8 cellular contexts compared by ENCODE assay signal in the genomic region with DNA sequence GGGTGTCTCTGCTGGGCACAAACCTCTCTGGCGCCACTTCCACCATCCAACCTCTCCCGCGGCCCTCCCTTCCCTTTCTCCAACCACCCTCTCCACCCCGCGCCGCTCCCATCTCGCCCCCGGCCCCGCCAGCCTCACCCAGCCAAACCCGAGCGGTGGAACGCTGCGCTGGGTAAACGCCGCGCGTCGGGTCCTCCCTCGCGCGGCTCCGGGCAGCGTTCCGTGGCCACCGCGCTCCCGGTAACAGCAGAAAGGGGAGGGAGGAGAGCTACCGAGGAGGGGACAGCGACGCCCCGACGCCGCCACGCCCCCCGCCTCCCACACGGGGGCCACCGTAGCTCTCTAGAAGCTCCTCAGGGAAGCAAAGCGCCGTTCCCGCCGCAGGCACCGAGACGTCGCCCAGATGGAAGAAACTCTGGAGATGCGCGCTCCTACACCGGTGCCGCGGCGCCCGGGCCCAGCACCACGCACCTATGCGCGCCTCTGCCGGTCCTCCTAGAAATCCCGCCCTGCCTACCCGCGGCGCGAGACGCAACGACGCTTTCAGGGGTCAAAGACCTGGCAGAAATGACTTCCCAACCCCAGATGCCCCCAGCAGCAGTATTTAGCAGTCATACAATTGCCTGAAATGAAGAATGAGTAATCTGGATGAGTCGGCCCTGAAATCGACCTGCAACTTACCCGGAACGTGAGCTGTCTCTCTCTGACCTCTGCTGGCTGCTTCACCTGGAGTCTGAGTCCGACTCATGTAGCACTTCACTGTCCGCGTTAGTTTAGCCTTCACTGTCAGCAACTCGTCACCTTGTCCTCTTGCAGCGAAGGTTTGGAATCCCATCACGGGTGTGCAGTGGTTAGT. TPM values are rescaled to one million over a fixed set of nuclear protein-coding genes. Genes with fewer than 3 reads are reported as not detected.
DNase-seq lines count a peak whose midpoint lies in the region; ATAC-seq and TF ChIP-seq lines count a peak whose summit lies in the region.

TSS of gene RUBCNL (minus strand) at position 257 of the 856 bp plus-strand sequence. CDS start 14,777 bp downstream, outside the sequence.

- DNase-seq in AG09309 (ENCODE audit: low read depth) (no peak), fibroblast of the aortic adventitia (ENCODE audit: low read depth) (no peak), upper lobe of left lung (peak; percentile 33 to 92)
- peak; percentile 44 for DNase-seq in activated CD8-positive, alpha-beta memory T cell treated with anti-CD3 and anti-CD28 coated beads, Interleukin-2, amount 10 ng/mL, durations not matched to agents 7 days and 5 days

- CTCF ChIA-PET in activated CD8-positive, alpha-beta memory T cell treated with anti-CD3 and anti-CD28 coated beads, Interleukin-2, amount 10 ng/mL, durations not matched to agents 7 days and 5 days (lab: Charles Lee), result no interaction called here

- H3K27me3 ChIP-seq in neuron (ENCODE audit: insufficient read depth, low read length) (peaks cover 49% of the 10 kb centered on the region), upper lobe of left lung (peaks cover 0 to 6% (median 2%) of the 10 kb centered on the region in 4 donors)

- H3K36me3 ChIP-seq in KOPT-K1 (ENCODE audit: insufficient read depth, low read length) (no peaks in the 10 kb centered on the region), neuron (ENCODE audit: insufficient read depth, low read length) (no peaks in the 10 kb centered on the region), upper lobe of left lung (no peaks in the 10 kb centered on the region)

- H3K27ac Mint-ChIP-seq in activated CD8-positive, alpha-beta memory T cell treated with anti-CD3 and anti-CD28 coated beads, Interleukin-2, amount 10 ng/mL, durations not matched to agents 7 days and 5 days, result no peak within 1 kb of the TSS

- TF ChIP-seq CTCF in AG09309 (IDR thresholded peaks at IDR 0.05; ENCODE audit: control insufficient read depth, insufficient read depth, low read depth, low read length, missing control alignments) (no peak), fibroblast of the aortic adventitia (IDR thresholded peaks at IDR 0.05; ENCODE audit: insufficient read depth, low read length) (no peak), upper lobe of left lung (IDR thresholded peaks at IDR 0.05) (no peak)

- no peak for TF ChIP-seq EP300 in upper lobe of left lung (IDR thresholded peaks at IDR 0.05)

- H3K4me3 ChIP-seq in AG09309 (ENCODE audit: control insufficient read depth, low read depth, low read length), result peak within 1 kb of the TSS; percentile 45
- peak within 1 kb of the TSS; percentile 63 for H3K4me3 ChIP-seq in fibroblast of the aortic adventitia (ENCODE audit: low read depth, low read length)
- H3K4me3 ChIP-seq in neuron (ENCODE audit: low read length), result peak within 1 kb of the TSS; percentile 39
- peak within 1 kb of the TSS; percentile 11 to 55 (median 46) for H3K4me3 ChIP-seq in upper lobe of left lung

- WGBS in upper lobe of left lung, 2 donors, result 4 to 19% methylated on average over 17 to 52 of the region's 73 CpGs

- peaks cover 49% of the 10 kb centered on the region for H3K27me3 Mint-ChIP-seq in activated CD8-positive, alpha-beta memory T cell treated with anti-CD3 and anti-CD28 coated beads, Interleukin-2, amount 10 ng/mL, durations not matched to agents 7 days and 5 days

- peak within 1 kb of the TSS; percentile 54 for H3K4me3 Mint-ChIP-seq in activated CD8-positive, alpha-beta memory T cell treated with anti-CD3 and anti-CD28 coated beads, Interleukin-2, amount 10 ng/mL, durations not matched to agents 7 days and 5 days

- H3K9me3 ChIP-seq in KOPT-K1 (ENCODE audit: insufficient read depth, low read length, poor library complexity, severe bottlenecking) (no peaks in the 10 kb centered on the region), neuron (ENCODE audit: low read length) (no peaks in the 10 kb centered on the region), upper lobe of left lung (no peaks in the 10 kb centered on the region)

- peak within 1 kb of the TSS; percentile 56 for H2AFZ ChIP-seq in neuron (ENCODE audit: low read depth, low read length)

- ATAC-seq in GM18868 (IDR thresholded peaks at IDR 0.05; ENCODE audit: unreplicated experiment) (peak; percentile 29), upper lobe of left lung (ENCODE audit: low FRiP score in 2 of 2) (peak; percentile 51 to 74), GM18870 (IDR thresholded peaks at IDR 0.05; ENCODE audit: unreplicated experiment) (no peak)
- peak; percentile 63 for ATAC-seq in activated CD8-positive, alpha-beta memory T cell treated with anti-CD3 and anti-CD28 coated beads, Interleukin-2, amount 10 ng/mL, durations not matched to agents 7 days and 5 days

- no peaks in the 10 kb centered on the region for H3K36me3 Mint-ChIP-seq in activated CD8-positive, alpha-beta memory T cell treated with anti-CD3 and anti-CD28 coated beads, Interleukin-2, amount 10 ng/mL, durations not matched to agents 7 days and 5 days

- no peaks in the 10 kb centered on the region for H3K9me3 Mint-ChIP-seq in activated CD8-positive, alpha-beta memory T cell treated with anti-CD3 and anti-CD28 coated beads, Interleukin-2, amount 10 ng/mL, durations not matched to agents 7 days and 5 days (ENCODE audit: low read depth)

- H3K27ac ChIP-seq in KOPT-K1 (ENCODE audit: low read depth, low read length, poor library complexity, severe bottlenecking), result peak within 1 kb of the TSS; percentile 72
- H3K27ac ChIP-seq in upper lobe of left lung, result peak within 1 kb of the TSS in 3 of 4 donors; percentile 16 to 57 (median 44)

- TF ChIP-seq POLR2A in upper lobe of left lung (IDR thresholded peaks at IDR 0.05), result peak in 1 of 4 donors; percentile 42

- peaks cover 20% of the 10 kb centered on the region for H3K4me1 Mint-ChIP-seq in activated CD8-positive, alpha-beta memory T cell treated with anti-CD3 and anti-CD28 coated beads, Interleukin-2, amount 10 ng/mL, durations not matched to agents 7 days and 5 days

- H3K4me1 ChIP-seq in neuron (ENCODE audit: insufficient read depth, low read length) (peaks cover 19% of the 10 kb centered on the region), upper lobe of left lung (peaks cover 0 to 32% (median 14%) of the 10 kb centered on the region in 4 donors)

RNA-seq across cellular contexts. Expression of gene RUBCNL, which starts in this region (rescaled TPM):
- not detected for total RNA-seq in activated CD8-positive, alpha-beta memory T cell treated with anti-CD3 and anti-CD28 coated beads, Interleukin-2, amount 10 ng/mL, durations not matched to agents 7 days and 5 days
- total RNA-seq in fibroblast of the aortic adventitia (ENCODE audit: low replicate concordance) (0.16 and 4.6 TPM in 2 replicates), upper lobe of left lung (1 to 10 TPM; 1.8 to 5.4 (median 5.0) TPM)

Comparison
In these comparisons a context has a peak if more than half of its experiments do, and no peak if none do; other contexts are left out.
1. Peak in DNase-seq and ATAC-seq in activated CD8-positive, alpha-beta memory T cell treated with anti-CD3 and anti-CD28 coated beads, Interleukin-2, amount 10 ng/mL, durations not matched to agents 7 days and 5 days; RNA of the gene not detected or under 1 TPM.
2. DNase-seq: peak in upper lobe of left lung (2 of 2); none in AG09309 (single experiment) and fibroblast of the aortic adventitia (single experiment).
3. Peak in every context shown above with its lines, with median percentiles within 50 percentile points of each other: H3K4me3 ChIP-seq.